Comparison of ENCODE assay signal across 33 cellular contexts in genomic region chr1:191348328-191348727, GRCh38.
"Had no signal": no experiment of that assay in that cellular context is flagged by ENCODE, and none has a peak within 500 bp of the region (broad histone marks: within the 10 kb centered on the region; RNA-seq: fewer than 3 reads in every experiment).

No MANE protein-coding gene starts in this region.

- ATAC-seq: activated CD8-positive, alpha-beta T cell treated with anti-CD3 and anti-CD28 coated beads, Interleukin-2, amount 10 ng/mL, durations not matched to agents 7 days and 5 days; activated naive CD4-positive, alpha-beta T cell treated with anti-CD3 and anti-CD28 coated beads, Interleukin-2, amount 50 U/mL, for 72 hours; activated naive CD8-positive, alpha-beta T cell treated with anti-CD3 and anti-CD28 coated beads, Interleukin-2, amount 50 U/mL, for 24 hours; PC-3; T-cell; T-helper 17 cell had no signal

- H3K36me3 ChIP-seq: Peyer's patch, SJSA1, WERI-Rb-1 had no signal

- H3K27me3 Mint-ChIP-seq: activated CD4-positive, alpha-beta T cell treated with anti-CD3 and anti-CD28 coated beads, Interleukin-2, amount 10 ng/mL, durations not matched to agents 24 days and 14 days; activated naive CD8-positive, alpha-beta T cell treated with anti-CD3 and anti-CD28 coated beads, Interleukin-2, amount 50 U/mL, for 24 hours; activated T-cell treated with anti-CD3 and anti-CD28 coated beads, Interleukin-2, amount 50 U/mL, for 24 hours; brain; T-cell; T-helper 17 cell had no signal

- H3K36me3 Mint-ChIP-seq: brain, T-cell had no signal

- H3K9me3 ChIP-seq: Peyer's patch, SK-N-SH had no signal

- H3K9ac ChIP-seq: KMS-11, SK-N-SH had no signal

- H3K4me1 ChIP-seq: Peyer's patch, SJSA1 had no signal

- H3K4me3 Mint-ChIP-seq: activated CD4-positive, alpha-beta T cell treated with anti-CD3 and anti-CD28 coated beads, Interleukin-2, amount 10 ng/mL, durations not matched to agents 24 days and 14 days; activated CD8-positive, alpha-beta T cell treated with anti-CD3 and anti-CD28 coated beads, Interleukin-2, amount 10 ng/mL, durations not matched to agents 7 days and 5 days; activated naive CD4-positive, alpha-beta T cell treated with anti-CD3 and anti-CD28 coated beads for 36 hours; activated naive CD8-positive, alpha-beta T cell treated with anti-CD3 and anti-CD28 coated beads, Interleukin-2, amount 50 U/mL, for 24 hours; activated T-cell treated with anti-CD3 and anti-CD28 coated beads, Interleukin-2, amount 50 U/mL, for 24 hours; brain; T-cell; T-helper 17 cell had no signal

- H3K27ac ChIP-seq: KMS-11, Peyer's patch, SJSA1, WERI-Rb-1 had no signal

- H3K4me2 ChIP-seq: KMS-11, SK-N-SH had no signal

- DNase-seq: activated CD4-positive, alpha-beta T cell treated with anti-CD3 and anti-CD28 coated beads, Interleukin-2, amount 10 ng/mL, durations not matched to agents 24 days and 14 days; activated CD4-positive, alpha-beta T cell treated with anti-CD3 and anti-CD28 coated beads, Interleukin-2, amount 50 U/mL, for 48 hours; activated CD8-positive, alpha-beta T cell treated with anti-CD3 and anti-CD28 coated beads, Interleukin-2, amount 10 ng/mL, durations not matched to agents 7 days and 5 days; activated gamma-delta T cell; activated naive CD4-positive, alpha-beta T cell treated with anti-CD3 and anti-CD28 coated beads for 36 hours; activated naive CD8-positive, alpha-beta T cell treated with anti-CD3 and anti-CD28 coated beads, Interleukin-2, amount 50 U/mL, for 24 hours; activated T-cell treated with anti-CD3 and anti-CD28 coated beads, Interleukin-2, amount 50 U/mL, for 24 hours; anterior cingulate cortex; caudate nucleus; MM.1S; MV-4-11; NCI-H1092; NCI-H1436 treated with DMSO at 0.1 percent for 48 hours; NCI-H1694 treated with DMSO at 0.1 percent for 48 hours; NCI-H2029; NCI-H345; NCI-H524 treated with DMSO at 0.1 percent for 48 hours; NCI-H748 treated with DMSO at 0.1 percent for 48 hours; NK-92 treated with Interleukin-12 subunit alpha and Interleukin-12 subunit beta, amount 100 ng/mL, for 24 hours; PC-3; Peyer's patch; RPMI8226; SHP77 treated with DMSO at 0.1 percent for 48 hours; SK-N-SH; T-cell; T-helper 17 cell; T-helper 9 cell; WERI-Rb-1 had no signal

- H3K27me3 ChIP-seq: Peyer's patch, SJSA1 had no signal

- H3K4me3 ChIP-seq: Peyer's patch, SJSA1 had no signal

- H3K4me1 Mint-ChIP-seq: activated CD4-positive, alpha-beta T cell treated with anti-CD3 and anti-CD28 coated beads, Interleukin-2, amount 10 ng/mL, durations not matched to agents 24 days and 14 days; activated naive CD8-positive, alpha-beta T cell treated with anti-CD3 and anti-CD28 coated beads, Interleukin-2, amount 50 U/mL, for 24 hours; brain; T-cell; T-helper 17 cell had no signal

- H3K27ac Mint-ChIP-seq: activated CD4-positive, alpha-beta T cell treated with anti-CD3 and anti-CD28 coated beads, Interleukin-2, amount 10 ng/mL, durations not matched to agents 24 days and 14 days; activated CD8-positive, alpha-beta T cell treated with anti-CD3 and anti-CD28 coated beads, Interleukin-2, amount 10 ng/mL, durations not matched to agents 7 days and 5 days; activated naive CD4-positive, alpha-beta T cell treated with anti-CD3 and anti-CD28 coated beads for 36 hours; activated naive CD4-positive, alpha-beta T cell treated with anti-CD3 and anti-CD28 coated beads, Interleukin-2, amount 50 U/mL, for 72 hours; activated naive CD8-positive, alpha-beta T cell treated with anti-CD3 and anti-CD28 coated beads, Interleukin-2, amount 50 U/mL, for 24 hours; activated T-cell treated with anti-CD3 and anti-CD28 coated beads, Interleukin-2, amount 50 U/mL, for 24 hours; activated T-helper 2 cell treated with anti-CD3 and anti-CD28 coated beads, Interferon-gamma antibody, Interleukin-2, Interleukin-4, amounts not matched to agents 10 μg/mL and 5 μg/mL and 100 μg/mL, durations not matched to agents 14 hours and 24 hours and 36 hours; brain; T-cell; T-helper 17 cell had no signal
